In genomic region chr6:11448038-11448437, GRCh38 we compare ENCODE assay signal across 28 cellular contexts.
"Had no signal": no experiment of that assay in that cellular context is flagged by ENCODE, and none has a peak within 500 bp of the region (broad histone marks: within the 10 kb centered on the region; RNA-seq: fewer than 3 reads in every experiment).

No MANE protein-coding gene starts in this region.

- H3K9me3 ChIP-seq: ascending aorta, Peyer's patch had no signal

- H3K27me3 Mint-ChIP-seq: activated naive CD8-positive, alpha-beta T cell had no signal

- H3K27ac Mint-ChIP-seq: activated CD4-positive, alpha-beta memory T cell treated with anti-CD3 and anti-CD28 coated beads, Interleukin-2, amount 10 ng/mL, durations not matched to agents 7 days and 5 days; activated CD4-positive, alpha-beta T cell treated with anti-CD3 and anti-CD28 coated beads for 36 hours; activated CD8-positive, alpha-beta memory T cell treated with anti-CD3 and anti-CD28 coated beads, Interleukin-2, amount 10 ng/mL, durations not matched to agents 7 days and 5 days; activated naive CD4-positive, alpha-beta T cell treated with anti-CD3 and anti-CD28 coated beads, Interleukin-2, amount 10 ng/mL, durations not matched to agents 7 days and 5 days; activated naive CD8-positive, alpha-beta T cell had no signal

- H3K4me2 ChIP-seq: KMS-11 had no signal

- H3K9ac ChIP-seq: KMS-11 had no signal

- DNase-seq: activated CD4-positive, alpha-beta memory T cell treated with anti-CD3 and anti-CD28 coated beads, Interleukin-2, amount 10 ng/mL, durations not matched to agents 7 days and 5 days; activated CD4-positive, alpha-beta T cell treated with anti-CD3 and anti-CD28 coated beads for 36 hours; activated CD8-positive, alpha-beta memory T cell treated with anti-CD3 and anti-CD28 coated beads for 24 hours; activated CD8-positive, alpha-beta memory T cell treated with anti-CD3 and anti-CD28 coated beads, Interleukin-2, amount 10 ng/mL, durations not matched to agents 7 days and 5 days; activated CD8-positive, alpha-beta memory T cell treated with anti-CD3 and anti-CD28 coated beads, Interleukin-2, amount 50 U/mL, for 48 hours; activated effector memory CD4-positive, alpha-beta T cell treated with Interleukin-2 at 50 U/mL for 16 hours; activated naive CD4-positive, alpha-beta T cell treated with anti-CD3 and anti-CD28 coated beads, Interleukin-2, amount 10 ng/mL, durations not matched to agents 7 days and 5 days; activated T-cell treated with anti-CD3 and anti-CD28 coated beads, Interleukin-2, amount 50 U/mL, for 48 hours; amygdala; NCI-H1048; NCI-H1105 treated with DMSO at 0.1 percent for 48 hours; NCI-H1436; NCI-H1694 treated with DMSO at 0.1 percent for 48 hours; NCI-H2029; NCI-H345; NCI-H524 treated with DMSO at 0.1 percent for 48 hours; PC-3; Peyer's patch; RPMI8226; SHP77 treated with DMSO at 0.1 percent for 48 hours; T1000 had no signal

- H3K27me3 ChIP-seq: ascending aorta, cardiac muscle cell, Peyer's patch had no signal

- H3K4me1 Mint-ChIP-seq: activated CD4-positive, alpha-beta memory T cell treated with anti-CD3 and anti-CD28 coated beads, Interleukin-2, amount 10 ng/mL, durations not matched to agents 7 days and 5 days; central memory CD8-positive, alpha-beta T cell had no signal

- H3K36me3 ChIP-seq: ascending aorta, cardiac muscle cell, Peyer's patch had no signal

- H3K4me3 ChIP-seq: ascending aorta, cardiac muscle cell, Peyer's patch had no signal

- H3K4me1 ChIP-seq: ascending aorta, Peyer's patch had no signal

- ATAC-seq: activated CD8-positive, alpha-beta memory T cell treated with anti-CD3 and anti-CD28 coated beads, Interleukin-2, amount 10 ng/mL, durations not matched to agents 7 days and 5 days; PC-3; SK-N-SH treated with all-trans-retinoic acid at 6 μM for 48 hours had no signal

- H3K4me3 Mint-ChIP-seq: activated CD4-positive, alpha-beta memory T cell treated with anti-CD3 and anti-CD28 coated beads, Interleukin-2, amount 10 ng/mL, durations not matched to agents 7 days and 5 days; activated CD4-positive, alpha-beta T cell treated with anti-CD3 and anti-CD28 coated beads for 36 hours; activated CD8-positive, alpha-beta memory T cell treated with anti-CD3 and anti-CD28 coated beads, Interleukin-2, amount 10 ng/mL, durations not matched to agents 7 days and 5 days; activated naive CD4-positive, alpha-beta T cell treated with anti-CD3 and anti-CD28 coated beads, Interleukin-2, amount 10 ng/mL, durations not matched to agents 7 days and 5 days; central memory CD8-positive, alpha-beta T cell had no signal

- H3K27ac ChIP-seq: ascending aorta, cardiac muscle cell, KMS-11, Peyer's patch had no signal

- FAIRE-seq: TTC549 had no signal

- H3K36me3 Mint-ChIP-seq: activated naive CD4-positive, alpha-beta T cell treated with anti-CD3 and anti-CD28 coated beads, Interleukin-2, amount 10 ng/mL, durations not matched to agents 7 days and 5 days had no signal
